1 cellular context compared by ENCODE assay signal in genomic region chr2:61707984-61708852, GRCh38.
TF ChIP-seq lines count a peak whose summit lies in the region.

No MANE protein-coding gene starts in this region.

TF ChIP-seq in K562, 482 proteins besides CTCF, POLR2A, EP300 and RAD21 (continued from another document):
- no peak for TF ChIP-seq THAP7 (CRISPR knock-in tag; IDR thresholded peaks at IDR 0.05)
- TF ChIP-seq DIDO1 (tag; IDR thresholded peaks at IDR 0.05; ENCODE audit: low read depth) = no peak
- peak; percentile 44; the same call in 1 of the 2 replicates for TF ChIP-seq ATF3 (IDR thresholded peaks at IDR 0.05)
- no peak for TF ChIP-seq ATF3 (CRISPR knock-in tag; conservative IDR thresholded peaks at IDR 0.05)
- TF ChIP-seq FOXJ2 (tag; IDR thresholded peaks at IDR 0.05) = peak; percentile 56; the same call in 1 of the 2 replicates
- TF ChIP-seq SREBF2 (CRISPR knock-in tag; IDR thresholded peaks at IDR 0.05) = no peak
- TF ChIP-seq ZNF766 (CRISPR knock-in tag; conservative IDR thresholded peaks at IDR 0.05) = no peak
- TF ChIP-seq PBX2 (CRISPR knock-in tag; IDR thresholded peaks at IDR 0.05; ENCODE audit: low read depth) = no peak
- peak; percentile 77 for TF ChIP-seq PBX2 (tag; conservative IDR thresholded peaks at IDR 0.05; ENCODE audit: low read depth)
- no peak for TF ChIP-seq PYGO2 (tag; IDR thresholded peaks at IDR 0.05)
- peak; percentile 76 for TF ChIP-seq FOSL1 (tag; conservative IDR thresholded peaks at IDR 0.05)
- no peak for TF ChIP-seq SOX6 (IDR thresholded peaks at IDR 0.05)
- no peak for TF ChIP-seq PCBP2 (IDR thresholded peaks at IDR 0.05; ENCODE audit: low read depth, low read length, poor library complexity, severe bottlenecking)
- TF ChIP-seq DPF2 (IDR thresholded peaks at IDR 0.05) = peak; percentile 20; the same call in 1 of the 2 replicates
- no peak for TF ChIP-seq POLR2G (IDR thresholded peaks at IDR 0.05; ENCODE audit: low read depth, low read length)
